8 cellular contexts compared by ENCODE assay signal in genomic region chr9:135501261-135502167, GRCh38. TPM values are rescaled to one million over a fixed set of nuclear protein-coding genes. Genes with fewer than 3 reads are reported as not detected.
DNase-seq lines count a peak whose midpoint lies in the region; ATAC-seq and TF ChIP-seq lines count a peak whose summit lies in the region.

No MANE protein-coding gene starts in this region.

- H3K36me3 ChIP-seq in esophagus squamous epithelium (peaks cover 9 to 40% (median 15%) of the 10 kb centered on the region in 3 donors), neuronal stem cell (replicated peaks in 1 of 2; ENCODE audit: control insufficient read depth in 2 of 2, insufficient read depth in 2 of 2, low read length in 2 of 2) (peaks cover 34 to 41% of the 10 kb centered on the region in 2 donors)

- H3K79me1 ChIP-seq in neuronal stem cell (ENCODE audit: low read depth, low read length), result peaks cover 17% of the 10 kb centered on the region

- no peaks in the 10 kb centered on the region for H3K9me3 Mint-ChIP-seq in activated naive CD4-positive, alpha-beta T cell treated with anti-CD3 and anti-CD28 coated beads for 36 hours

- peak overlapping the region; percentile 36 for H3K27ac Mint-ChIP-seq in activated naive CD4-positive, alpha-beta T cell treated with anti-CD3 and anti-CD28 coated beads for 36 hours

- intact Hi-C loops in activated naive CD4-positive, alpha-beta T cell treated with anti-CD3 and anti-CD28 coated beads for 36 hours (cut with micrococcal nuclease), result loop anchor here (5.0 kb wide), 2 partner anchors 101 to 406 kb away; partner anchors contain the start of gene CAMSAP1
- intact Hi-C loops in esophagus squamous epithelium (cut with DNase I), result no loop called here

- H3K27me3 Mint-ChIP-seq in activated naive CD4-positive, alpha-beta T cell treated with anti-CD3 and anti-CD28 coated beads for 36 hours (ENCODE audit: low read depth), result peaks cover 3% of the 10 kb centered on the region

- H3K27ac ChIP-seq in esophagus squamous epithelium (peak overlapping the region in 3 of 4 donors; percentile 79 to 82 (median 82)), neuronal stem cell (replicated peaks; ENCODE audit: low read length) (no peak overlapping the region)

- TF ChIP-seq CTCF in esophagus squamous epithelium (IDR thresholded peaks at IDR 0.05), result no peak

- peak overlapping the region; percentile 96 for H3K23ac ChIP-seq in neuronal stem cell (ENCODE audit: low read depth, low read length, poor library complexity)

- H3K9me3 ChIP-seq in esophagus squamous epithelium, result no peaks in the 10 kb centered on the region
- H3K9me3 ChIP-seq in neuronal stem cell (replicated peaks in 1 of 2; ENCODE audit: control insufficient read depth in 2 of 2, insufficient read depth in 1 of 2, low read depth in 1 of 2, low read length in 2 of 2), result no peaks in the 10 kb centered on the region

- no peak overlapping the region for H3K14ac ChIP-seq in neuronal stem cell (ENCODE audit: low read length)

- peak overlapping the region; percentile 70 to 91 (median 78) for H3K4me3 ChIP-seq in esophagus squamous epithelium
- peak overlapping the region; percentile 84 to 98 for H3K4me3 ChIP-seq in neuronal stem cell (ENCODE audit: low read length in 2 of 2)

- H3K18ac ChIP-seq in neuronal stem cell (ENCODE audit: low read length), result peak overlapping the region; percentile 97

- no peak overlapping the region for H4K8ac ChIP-seq in neuronal stem cell (ENCODE audit: low read depth, low read length)

- peak overlapping the region; percentile 98 for H2AFZ ChIP-seq in neuronal stem cell (ENCODE audit: low read length)

- peak overlapping the region; percentile 93 for H3K4me3 Mint-ChIP-seq in activated naive CD4-positive, alpha-beta T cell treated with anti-CD3 and anti-CD28 coated beads for 36 hours

- H3K4me1 ChIP-seq in esophagus squamous epithelium (peaks cover 19 to 40% (median 22%) of the 10 kb centered on the region in 3 donors), neuronal stem cell (ENCODE audit: control insufficient read depth in 2 of 2, insufficient read depth in 1 of 2, low read depth in 1 of 2, low read length in 2 of 2) (peaks cover 13% of the 10 kb centered on the region in 2 donors)

- TF ChIP-seq POLR2A in esophagus squamous epithelium (IDR thresholded peaks at IDR 0.05), result no peak

- no peak overlapping the region for H2BK12ac ChIP-seq in neuronal stem cell (ENCODE audit: low read length)

- in situ Hi-C loops in SK-MEL-5 (cut with HindIII; ENCODE audit: low pct_unique_long_range_greater_than_20kb, low sequenced_read_pairs), result no loop called here

- H2BK120ac ChIP-seq in neuronal stem cell (ENCODE audit: low read depth, low read length), result no peak overlapping the region

- H3K9ac ChIP-seq in neuronal stem cell (ENCODE audit: low read depth, low read length, poor library complexity), result peak overlapping the region; percentile 99

- peak overlapping the region; percentile 95 for H2AK5ac ChIP-seq in neuronal stem cell (ENCODE audit: low read depth, low read length)

- peak overlapping the region; percentile 78 for H3K4me2 ChIP-seq in neuronal stem cell (ENCODE audit: insufficient read depth, low read length, poor library complexity, severe bottlenecking)

- H4K91ac ChIP-seq in neuronal stem cell (ENCODE audit: low read depth, low read length, poor library complexity), result no peak overlapping the region

- H2BK5ac ChIP-seq in neuronal stem cell (ENCODE audit: low read length), result peak overlapping the region; percentile 78

- WGBS in esophagus squamous epithelium, 2 donors, result 61 to 70% methylated on average over 12 to 22 of the region's 38 CpGs
- WGBS in neuronal stem cell (ENCODE audit: extremely low coverage in 2 of 2, insufficient read length in 2 of 2, insufficient replicate concordance in 1 of 2), 2 donors, result no CpG with 5 or more reads among the region's 38 CpGs

- no peak overlapping the region for H3K4ac ChIP-seq in neuronal stem cell (ENCODE audit: low read length)

- peaks cover 25% of the 10 kb centered on the region for H3K36me3 Mint-ChIP-seq in activated naive CD4-positive, alpha-beta T cell treated with anti-CD3 and anti-CD28 coated beads for 36 hours (ENCODE audit: low read depth)

- ATAC-seq in HG02970 (IDR thresholded peaks at IDR 0.05; ENCODE audit: low FRiP score, unreplicated experiment), result no peak

- peak; percentile 45 for DNase-seq in activated naive CD4-positive, alpha-beta T cell treated with anti-CD3 and anti-CD28 coated beads for 36 hours
- no peak for DNase-seq in activated naive CD4-positive, alpha-beta T cell (lab: John Stamatoyannopoulos, UW)
- DNase-seq in SK-MEL-5 (ENCODE audit: low read depth, low spot score) (peak; percentile 55), esophagus squamous epithelium (lab: John Stamatoyannopoulos, UW) (no peak), neuronal stem cell (ENCODE audit: low spot score) (no peak), amniotic stem cell (lab: John Stamatoyannopoulos, UW) (no peak)
- DNase-seq in stimulated activated CD4-positive, alpha-beta T cell treated with anti-CD3 and anti-CD28 coated beads, Interleukin-4, amount 100 ng/mL, for 1 hour, result no peak

- peaks cover 26% of the 10 kb centered on the region for H3K4me1 Mint-ChIP-seq in activated naive CD4-positive, alpha-beta T cell treated with anti-CD3 and anti-CD28 coated beads for 36 hours (ENCODE audit: low read depth)

- CTCF ChIA-PET in activated naive CD4-positive, alpha-beta T cell treated with anti-CD3 and anti-CD28 coated beads for 36 hours (lab: Charles Lee), result no interaction called here

- H2BK15ac ChIP-seq in neuronal stem cell (ENCODE audit: low read length), result no peak overlapping the region

- H3K27me3 ChIP-seq in esophagus squamous epithelium (no peaks in the 10 kb centered on the region), neuronal stem cell (ENCODE audit: control insufficient read depth in 3 of 3, insufficient read depth in 3 of 3, low read depth in 1 of 3, low read length in 3 of 3) (no peaks in the 10 kb centered on the region)

RNA-seq across cellular contexts. Expression of gene MRPS2, which starts 1.0 kb away (rescaled TPM):
- 10 to 100 TPM; 36.9 to 40.7 TPM for total RNA-seq in activated naive CD4-positive, alpha-beta T cell treated with anti-CD3 and anti-CD28 coated beads for 36 hours
- total RNA-seq in SK-MEL-5 (2014; rRNA removed; shearing (Covaris generic)), result 64.6 and 75.3 TPM in 2 replicates
- polyA plus RNA-seq in SK-MEL-5 (2015; cell fraction: cytosol; rRNA removed), result 117 and 156 TPM in 2 replicates
- 84.8 and 87.7 TPM in 2 replicates for polyA plus RNA-seq in SK-MEL-5 (2015; cell fraction: nucleus; rRNA removed)
- total RNA-seq in esophagus squamous epithelium, result 10 to 100 TPM; 18.2 to 39.5 (median 31.8) TPM
- polyA plus RNA-seq in neuronal stem cell (2013, experiment 1 of 2), result 88.3 TPM
- 78.9 TPM for polyA plus RNA-seq in neuronal stem cell (2013, experiment 2 of 2)

RNA-seq across cellular contexts. Expression of gene LCN1, which starts 19.7 kb away (rescaled TPM):
- under 1 TPM in 1 of 2 experiments, not detected in 1; 0.29 TPM for total RNA-seq in activated naive CD4-positive, alpha-beta T cell treated with anti-CD3 and anti-CD28 coated beads for 36 hours
- total RNA-seq in SK-MEL-5 (2014; rRNA removed; shearing (Covaris generic)), result not detected in 2 replicates
- polyA plus RNA-seq in SK-MEL-5 (2015; cell fraction: cytosol; rRNA removed), result not detected in 2 replicates
- not detected in 2 replicates for polyA plus RNA-seq in SK-MEL-5 (2015; cell fraction: nucleus; rRNA removed)
- total RNA-seq in esophagus squamous epithelium, result not detected
- not detected for polyA plus RNA-seq in neuronal stem cell (2013, experiment 1 of 2)
- polyA plus RNA-seq in neuronal stem cell (2013, experiment 2 of 2), result not detected

RNA-seq across cellular contexts. Expression of gene PPP1R26, which starts 21.9 kb away (rescaled TPM):
- under 1 TPM; 0.29 to 0.32 TPM for total RNA-seq in activated naive CD4-positive, alpha-beta T cell treated with anti-CD3 and anti-CD28 coated beads for 36 hours
- total RNA-seq in SK-MEL-5 (2014; rRNA removed; shearing (Covaris generic)), result 22.5 and 24.4 TPM in 2 replicates
- 18.1 and 28.3 TPM in 2 replicates for polyA plus RNA-seq in SK-MEL-5 (2015; cell fraction: cytosol; rRNA removed)
- 35.4 and 37.2 TPM in 2 replicates for polyA plus RNA-seq in SK-MEL-5 (2015; cell fraction: nucleus; rRNA removed)
- 10 to 100 TPM in 1 of 4 donors, 1 to 10 TPM in 3; 5.4 to 10.9 (median 8.3) TPM for total RNA-seq in esophagus squamous epithelium
- 20.7 TPM for polyA plus RNA-seq in neuronal stem cell (2013, experiment 1 of 2)
- 20.4 TPM for polyA plus RNA-seq in neuronal stem cell (2013, experiment 2 of 2)

RNA-seq across cellular contexts. Expression of gene OBP2A, which starts 44.4 kb away (rescaled TPM):
- total RNA-seq in activated naive CD4-positive, alpha-beta T cell treated with anti-CD3 and anti-CD28 coated beads for 36 hours, result not detected
- not detected in 2 replicates for total RNA-seq in SK-MEL-5 (2014; rRNA removed; shearing (Covaris generic))
- polyA plus RNA-seq in SK-MEL-5 (2015; cell fraction: cytosol; rRNA removed), result not detected in 2 replicates
- polyA plus RNA-seq in SK-MEL-5 (2015; cell fraction: nucleus; rRNA removed), result not detected in 2 replicates
- not detected for total RNA-seq in esophagus squamous epithelium
- not detected for polyA plus RNA-seq in neuronal stem cell (2013, experiment 1 of 2)
- not detected for polyA plus RNA-seq in neuronal stem cell (2013, experiment 2 of 2)

Comparison
In these comparisons a context has a peak if more than half of its experiments do, and no peak if none do; other contexts are left out.
1. DNase-seq: peak in activated naive CD4-positive, alpha-beta T cell treated with anti-CD3 and anti-CD28 coated beads for 36 hours (single experiment) and SK-MEL-5 (single experiment); none in activated naive CD4-positive, alpha-beta T cell (0 of 4), esophagus squamous epithelium (single experiment), neuronal stem cell (single experiment), amniotic stem cell (single experiment) and stimulated activated CD4-positive, alpha-beta T cell treated with anti-CD3 and anti-CD28 coated beads, Interleukin-4, amount 100 ng/mL, for 1 hour (single experiment).
2. RNA of gene PPP1R26, which starts 21.9 kb away (total RNA-seq): 22.5 to 24.4 TPM in SK-MEL-5 and 5.4 to 10.9 TPM in esophagus squamous epithelium; 0.29 to 0.32 TPM in activated naive CD4-positive, alpha-beta T cell treated with anti-CD3 and anti-CD28 coated beads for 36 hours; every median in the first group is over 4 times any median in the second.